In the genomic region with DNA sequence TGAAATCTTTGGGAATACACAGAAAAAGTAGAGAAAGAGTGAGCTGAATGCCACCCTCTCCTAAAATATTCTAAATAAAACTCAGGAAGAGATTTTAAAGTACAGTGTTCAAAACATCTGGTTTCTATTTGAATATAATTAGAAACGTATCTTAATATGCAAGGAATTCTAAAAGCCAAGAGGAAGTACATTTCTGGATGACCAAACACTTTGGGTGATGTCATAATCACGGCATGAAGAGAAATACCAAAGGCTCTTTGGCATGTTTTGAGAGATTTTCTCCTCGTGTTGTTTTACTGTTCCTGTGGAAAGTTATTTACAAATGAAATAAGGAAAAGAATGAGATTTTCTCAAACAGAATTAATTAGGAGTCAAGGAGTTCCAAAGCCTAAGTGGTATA, we compare ENCODE assay signal across 14 cellular contexts.
DNase-seq lines count a peak whose midpoint lies in the region; TF ChIP-seq lines count a peak whose summit lies in the region.
"Had no signal": no experiment of that assay in that cellular context is flagged by ENCODE, and none has a peak within 500 bp of the region (broad histone marks: within the 10 kb centered on the region; RNA-seq: fewer than 3 reads in every experiment).

No MANE protein-coding gene starts in this region.

- DNase-seq in left ventricle myocardium inferior (no peak), cardiac septum (ENCODE audit: low spot score) (no peak), astrocyte of the spinal cord (ENCODE audit: low read depth, low spot score) (peak; percentile 89), hepatic stellate cell (ENCODE audit: low spot score) (peak; percentile 64), thyroid gland (no peak), ecto neural progenitor cell (ENCODE audit: low spot score) (no peak)
- DNase-seq in activated CD4-positive, alpha-beta T cell treated with anti-CD3 and anti-CD28 coated beads, Interleukin-2, amount 50 U/mL, for 48 hours = no peak
- no peak for DNase-seq in activated naive CD4-positive, alpha-beta T cell treated with anti-CD3 and anti-CD28 coated beads, Interleukin-2, amount 10 ng/mL, durations not matched to agents 7 days and 5 days
- DNase-seq: activated CD4-positive, alpha-beta T cell treated with anti-CD3 and anti-CD28 coated beads for 48 hours; activated effector memory CD4-positive, alpha-beta T cell treated with anti-CD3 and anti-CD28 coated beads, Interleukin-2, amount 50 U/mL, for 16 hours; GOT3; NCI-H524 treated with DMSO at 0.1 percent for 48 hours; nephron progenitor cell; stimulated activated naive CD8-positive, alpha-beta T cell treated with anti-CD3 and anti-CD28 coated beads, Interleukin-15, Interleukin-2, amounts not matched to agents 100 U/mL and 50 U/mL, for 24 hours had no signal

- TF ChIP-seq POLR2A in thyroid gland (IDR thresholded peaks at IDR 0.05) = no peak

- H3K27ac ChIP-seq in left ventricle myocardium inferior (replicated peaks) (peak overlapping the region; percentile 16), thyroid gland (peak overlapping the region; percentile 73 to 88 (median 81))

- H3K36me3 Mint-ChIP-seq in activated naive CD4-positive, alpha-beta T cell treated with anti-CD3 and anti-CD28 coated beads, Interleukin-2, amount 10 ng/mL, durations not matched to agents 7 days and 5 days = no peaks in the 10 kb centered on the region

- H3K27me3 ChIP-seq in left ventricle myocardium inferior (ENCODE audit: low read depth) = peaks cover under 1% of the 10 kb centered on the region
- H3K27me3 ChIP-seq in thyroid gland = no peaks in the 10 kb centered on the region

- H3K9me3 ChIP-seq in left ventricle myocardium inferior (replicated peaks) = no peaks in the 10 kb centered on the region
- H3K9me3 ChIP-seq in thyroid gland = no peaks in the 10 kb centered on the region

- H3K4me3 Mint-ChIP-seq in activated naive CD4-positive, alpha-beta T cell treated with anti-CD3 and anti-CD28 coated beads, Interleukin-2, amount 10 ng/mL, durations not matched to agents 7 days and 5 days = no peak overlapping the region
- H3K4me3 Mint-ChIP-seq: nephron progenitor cell had no signal

- 9 to 10% methylated on average over 3 of the region's 3 CpGs for WGBS in thyroid gland, 2 donors

- H3K4me1 ChIP-seq in left ventricle myocardium inferior (peaks cover 16% of the 10 kb centered on the region), thyroid gland (peaks cover 37 to 45% of the 10 kb centered on the region in 2 donors)

- intact Hi-C loops in left ventricle myocardium inferior (cut with micrococcal nuclease) (no loop called here), cardiac septum (cut with DNase I) (no loop called here), thyroid gland (cut with DNase I) (no loop called here)

- TF ChIP-seq CTCF in left ventricle myocardium inferior (IDR thresholded peaks at IDR 0.05; ENCODE audit: borderline replicate concordance) (no peak), astrocyte of the spinal cord (IDR thresholded peaks at IDR 0.05; ENCODE audit: low read depth, low read length) (no peak), thyroid gland (IDR thresholded peaks at IDR 0.05) (no peak)

- in situ Hi-C loops in astrocyte of the spinal cord (cut with HindIII; ENCODE audit: low sequenced_read_pairs) = no loop called here

- H3K4me3 ChIP-seq in left ventricle myocardium inferior (no peak overlapping the region), astrocyte of the spinal cord (ENCODE audit: low read depth, low read length) (no peak overlapping the region), thyroid gland (replicated peaks in 1 of 3) (no peak overlapping the region)

- H3K9me3 Mint-ChIP-seq in activated naive CD4-positive, alpha-beta T cell treated with anti-CD3 and anti-CD28 coated beads, Interleukin-2, amount 10 ng/mL, durations not matched to agents 7 days and 5 days = no peaks in the 10 kb centered on the region
- H3K9me3 Mint-ChIP-seq: nephron progenitor cell had no signal

- no peak overlapping the region for H3K27ac Mint-ChIP-seq in activated naive CD4-positive, alpha-beta T cell treated with anti-CD3 and anti-CD28 coated beads, Interleukin-2, amount 10 ng/mL, durations not matched to agents 7 days and 5 days

- H3K27me3 Mint-ChIP-seq in activated naive CD4-positive, alpha-beta T cell treated with anti-CD3 and anti-CD28 coated beads, Interleukin-2, amount 10 ng/mL, durations not matched to agents 7 days and 5 days = peaks cover 4% of the 10 kb centered on the region

- no peaks in the 10 kb centered on the region for H3K4me1 Mint-ChIP-seq in activated naive CD4-positive, alpha-beta T cell treated with anti-CD3 and anti-CD28 coated beads, Interleukin-2, amount 10 ng/mL, durations not matched to agents 7 days and 5 days

- H3K36me3 ChIP-seq in left ventricle myocardium inferior (no peaks in the 10 kb centered on the region), thyroid gland (no peaks in the 10 kb centered on the region)

- CTCF ChIA-PET in activated naive CD4-positive, alpha-beta T cell treated with anti-CD3 and anti-CD28 coated beads, Interleukin-2, amount 10 ng/mL, durations not matched to agents 7 days and 5 days (lab: Charles Lee) = no interaction called here

Comparison
In these comparisons a context has a peak if more than half of its experiments do, and no peak if none do; other contexts are left out.
1. DNase-seq: peak in astrocyte of the spinal cord (single experiment) and hepatic stellate cell (single experiment); none in left ventricle myocardium inferior (single experiment), cardiac septum (single experiment), thyroid gland (0 of 2), activated CD4-positive, alpha-beta T cell treated with anti-CD3 and anti-CD28 coated beads, Interleukin-2, amount 50 U/mL, for 48 hours (0 of 2), ecto neural progenitor cell (single experiment) and activated naive CD4-positive, alpha-beta T cell treated with anti-CD3 and anti-CD28 coated beads, Interleukin-2, amount 10 ng/mL, durations not matched to agents 7 days and 5 days (single experiment).